7 cellular contexts compared by ENCODE assay signal in the genomic region with DNA sequence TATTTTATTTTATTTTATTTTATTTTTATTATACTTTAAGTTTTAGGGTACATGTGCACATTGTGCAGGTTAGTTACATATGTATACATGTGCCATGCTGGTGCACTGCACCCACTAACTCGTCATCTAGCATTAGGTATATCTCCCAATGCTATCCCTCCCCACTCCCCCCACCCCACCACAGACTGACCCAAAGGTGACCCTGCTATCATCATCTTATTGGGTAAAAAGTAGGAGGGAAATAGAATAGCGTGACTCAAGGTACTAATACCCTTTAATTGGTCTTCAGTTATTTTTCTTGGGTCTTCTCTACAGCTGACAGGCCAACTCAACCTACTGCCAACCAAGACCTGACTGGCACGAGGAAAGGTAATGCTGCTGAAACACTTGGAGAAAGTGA. TPM values are rescaled to one million over a fixed set of nuclear protein-coding genes. Genes with fewer than 3 reads are reported as not detected.
"Had no signal": no experiment of that assay in that cellular context is flagged by ENCODE, and none has a peak within 500 bp of the region (broad histone marks: within the 10 kb centered on the region; RNA-seq: fewer than 3 reads in every experiment).

A gene with protein sequence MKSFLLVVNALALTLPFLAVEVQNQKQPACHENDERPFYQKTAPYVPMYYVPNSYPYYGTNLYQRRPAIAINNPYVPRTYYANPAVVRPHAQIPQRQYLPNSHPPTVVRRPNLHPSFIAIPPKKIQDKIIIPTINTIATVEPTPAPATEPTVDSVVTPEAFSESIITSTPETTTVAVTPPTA (plus strand): TSS at position 301 of the 400 bp plus-strand sequence. CDS start 2,223 bp downstream, outside the sequence.

RNA-seq across cellular contexts. Expression of the gene that starts here (rescaled TPM):
- total RNA-seq: GM23248, GM23338, H1, H4, H7, H9, HFFc6 had no signal
- polyA plus RNA-seq: GM23248, GM23338, H1 had no signal
